Comparison of ENCODE assay signal across 1 cellular context in genomic region chr22:41217553-41218157, GRCh38.
TF ChIP-seq lines count a peak whose summit lies in the region.

No MANE protein-coding gene starts in this region.

TF ChIP-seq in K562, 482 proteins besides CTCF, POLR2A, EP300 and RAD21 (continued from another document):
- peak; percentile 41; the same call in 1 of the 2 replicates for TF ChIP-seq MBD1 (CRISPR knock-in tag; IDR thresholded peaks at IDR 0.05)
- no peak for TF ChIP-seq PML (IDR thresholded peaks at IDR 0.05; ENCODE audit: low read length)
- 0 out of 2 replicates have a peak, but pooled peaks have one; percentile 25 for TF ChIP-seq ZKSCAN8 (CRISPR knock-in tag; IDR thresholded peaks at IDR 0.05)
- no peak for TF ChIP-seq SUPT5H (IDR thresholded peaks at IDR 0.05)
- TF ChIP-seq SOX6 (IDR thresholded peaks at IDR 0.05): peak; percentile 38; the same call in 1 of the 2 replicates
- no peak for TF ChIP-seq MCM7 (IDR thresholded peaks at IDR 0.05)
- TF ChIP-seq ZC3H8 (IDR thresholded peaks at IDR 0.05): no peak
- TF ChIP-seq ATF4 (CRISPR knock-in tag; IDR thresholded peaks at IDR 0.05): peak; percentile 89
- TF ChIP-seq RUNX1 (IDR thresholded peaks at IDR 0.05; ENCODE audit: low read depth): no peak
- peak; percentile 46; the same call in 1 of the 2 replicates for TF ChIP-seq MECOM (CRISPR knock-in tag; IDR thresholded peaks at IDR 0.05)
- TF ChIP-seq NFE2 (IDR thresholded peaks at IDR 0.05; ENCODE audit: low read depth): 0 out of 2 replicates have a peak, but pooled peaks have one; percentile 11
- peak; percentile 75 to 86; a peak in 2 of 4 replicates for TF ChIP-seq TRIM24 (IDR thresholded peaks at IDR 0.05)
- TF ChIP-seq CEBPB (tag; IDR thresholded peaks at IDR 0.05): peak; percentile 13; the same call in 1 of the 2 replicates
- peak; percentile 80 for TF ChIP-seq ATF7 (IDR thresholded peaks at IDR 0.05)
- TF ChIP-seq CXXC5 (CRISPR knock-in tag; IDR thresholded peaks at IDR 0.05): peak; percentile 29; the same call in 1 of the 2 replicates
